Comparison of ENCODE assay signal across 8 cellular contexts in genomic region chr12:53727310-53728041, GRCh38. TPM values are rescaled to one million over a fixed set of nuclear protein-coding genes. Genes with fewer than 3 reads are reported as not detected.
DNase-seq lines count a peak whose midpoint lies in the region; ATAC-seq and TF ChIP-seq lines count a peak whose summit lies in the region.

A gene with protein sequence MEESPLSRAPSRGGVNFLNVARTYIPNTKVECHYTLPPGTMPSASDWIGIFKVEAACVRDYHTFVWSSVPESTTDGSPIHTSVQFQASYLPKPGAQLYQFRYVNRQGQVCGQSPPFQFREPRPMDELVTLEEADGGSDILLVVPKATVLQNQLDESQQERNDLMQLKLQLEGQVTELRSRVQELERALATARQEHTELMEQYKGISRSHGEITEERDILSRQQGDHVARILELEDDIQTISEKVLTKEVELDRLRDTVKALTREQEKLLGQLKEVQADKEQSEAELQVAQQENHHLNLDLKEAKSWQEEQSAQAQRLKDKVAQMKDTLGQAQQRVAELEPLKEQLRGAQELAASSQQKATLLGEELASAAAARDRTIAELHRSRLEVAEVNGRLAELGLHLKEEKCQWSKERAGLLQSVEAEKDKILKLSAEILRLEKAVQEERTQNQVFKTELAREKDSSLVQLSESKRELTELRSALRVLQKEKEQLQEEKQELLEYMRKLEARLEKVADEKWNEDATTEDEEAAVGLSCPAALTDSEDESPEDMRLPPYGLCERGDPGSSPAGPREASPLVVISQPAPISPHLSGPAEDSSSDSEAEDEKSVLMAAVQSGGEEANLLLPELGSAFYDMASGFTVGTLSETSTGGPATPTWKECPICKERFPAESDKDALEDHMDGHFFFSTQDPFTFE (minus strand): TSS chr12:53727452. CDS start chr12:53725242, 2,210 bp downstream.

- no peaks in the 10 kb centered on the region for H4K20me1 ChIP-seq in PC-9 (ENCODE audit: insufficient read depth)

- BruUV-seq in PC-9 (replicated peaks; lab: Mats Ljungman, UMichigan), result no TSS peak

- TF ChIP-seq CTCF in PC-9 (conservative IDR thresholded peaks at IDR 0.05) (no peak), mucosa of descending colon (IDR thresholded peaks at IDR 0.05) (no peak)

- no peaks in the 10 kb centered on the region for H3K9me2 ChIP-seq in PC-9 (ENCODE audit: insufficient read depth)

- H3K27me3 ChIP-seq in PC-9 (ENCODE audit: insufficient read depth, low read depth), result no peaks in the 10 kb centered on the region

- intact Hi-C loops in PC-9 (cut with micrococcal nuclease; ENCODE audit: unreplicated experiment) (no loop called here), mucosa of descending colon (cut with DNase I, micrococcal nuclease) (no loop called here)

- CTCF ChIA-PET in PC-9 (lab: Charles Lee), result interaction anchor here (0.6 to 2.5 kb wide), 2 partner anchors 16 to 117 kb away, joined by 3 to 11 read pairs; no protein-coding TSS in a partner anchor

- peak; percentile 97 for DNase-seq in DMS153 (lab: John Stamatoyannopoulos, UW)
- DNase-seq in Jurkat, Clone E6-1 (ENCODE audit: low read depth, low spot score), result peak; percentile 98
- peak; percentile 94 to 96 for DNase-seq in PC-9
- DNase-seq in activated T-cell treated with anti-CD3 and anti-CD28 coated beads, Interleukin-2, amount 50 U/mL, for 1 hour, result peak; percentile 93
- peak; percentile 90 for DNase-seq in epithelial cell of prostate (ENCODE audit: low read depth, low spot score)
- peak; percentile 97 to 98 (median 98) for DNase-seq in mucosa of descending colon
- peak; percentile 94 for DNase-seq in stimulated activated CD8-positive, alpha-beta memory T cell treated with anti-CD3 and anti-CD28 coated beads, Interleukin-4, amount 100 ng/mL, for 24 hours (ENCODE audit: low read depth)

- H3K27ac ChIP-seq in PC-9 (no peak within 1 kb of the TSS), epithelial cell of prostate (peak within 1 kb of the TSS; percentile 51)

- no peaks in the 10 kb centered on the region for H3F3A ChIP-seq in PC-9 (ENCODE audit: insufficient read depth, low read depth)

- no peaks in the 10 kb centered on the region for H3K36me3 ChIP-seq in PC-9 (ENCODE audit: low read depth)
- H3K36me3 ChIP-seq in mucosa of descending colon (ENCODE audit: low read depth), result no peaks in the 10 kb centered on the region

- H3K9me3 ChIP-seq in PC-9 (ENCODE audit: insufficient read depth, low read depth) (no peaks in the 10 kb centered on the region), mucosa of descending colon (no peaks in the 10 kb centered on the region)

- H3K4me1 ChIP-seq in PC-9 (replicated peaks; ENCODE audit: insufficient read depth) (peaks cover 18% of the 10 kb centered on the region), mucosa of descending colon (ENCODE audit: low read depth) (peaks cover 13% of the 10 kb centered on the region)

- peak; percentile 98 for ATAC-seq in GM21619 (IDR thresholded peaks at IDR 0.05; ENCODE audit: unreplicated experiment)
- peak; percentile 99 for ATAC-seq in mucosa of descending colon

- H3K4me2 ChIP-seq in PC-9, result peak within 1 kb of the TSS; percentile 94

- H3K4me3 ChIP-seq in Jurkat, Clone E6-1 (ENCODE audit: low read length), result peak within 1 kb of the TSS; percentile 66
- H3K4me3 ChIP-seq in PC-9 (peak within 1 kb of the TSS; percentile 72), mucosa of descending colon (peak within 1 kb of the TSS; percentile 72)

- no peaks in the 10 kb centered on the region for H3K79me2 ChIP-seq in PC-9 (ENCODE audit: low read depth)

- POLR2A ChIA-PET in PC-9 (lab: Charles Lee; ENCODE audit: unreplicated experiment), result interaction anchor here (0.6 to 0.7 kb wide), 4 partner anchors 11 to 597 kb away, joined by 3 to 6 read pairs (median 4); partner anchors contain the start of gene COPZ1

- peak within 1 kb of the TSS; percentile 84 for H2AFZ ChIP-seq in PC-9

RNA-seq across cellular contexts. Expression of the gene that starts here (rescaled TPM):
- polyA plus RNA-seq in Jurkat, Clone E6-1 (2012; ENCODE audit: insufficient read depth, insufficient read length), result 32.7 TPM
- total RNA-seq in PC-9 (2021), result 67.4 and 88.9 TPM in 2 replicates
- total RNA-seq in mucosa of descending colon, result 100 to 1,000 TPM in 2 of 3 donors, 10 to 100 TPM in 1; 62.2 to 235 (median 119) TPM
